Comparison of ENCODE assay signal across 8 cellular contexts in genomic region chr19:46785054-46785979, GRCh38. TPM values are rescaled to one million over a fixed set of nuclear protein-coding genes. Genes with fewer than 3 reads are reported as not detected.
A peak's percentile ranks its signal among the peaks of the same experiment; 100 is the strongest.
DNase-seq lines count a peak whose midpoint lies in the region; ATAC-seq and TF ChIP-seq lines count a peak whose summit lies in the region.

No MANE protein-coding gene starts in this region.

- H3K4me1 ChIP-seq in OCI-LY7 (ENCODE audit: insufficient read depth, low read length, poor library complexity, severe bottlenecking) (peaks cover 24% of the 10 kb centered on the region), ovary (ENCODE audit: insufficient read depth) (peaks cover 20% of the 10 kb centered on the region)

- H3K27ac ChIP-seq in OCI-LY7 (ENCODE audit: low read depth, low read length, poor library complexity, severe bottlenecking) (peak overlapping the region; percentile 90), ovary (peak overlapping the region in 1 of 2 donors; percentile 90)

- TSS peak; percentile 82 for BruUV-seq in OCI-LY7 (replicated peaks; lab: Mats Ljungman, UMichigan)

- no peaks in the 10 kb centered on the region for H3K27me3 ChIP-seq in ovary

- peaks cover 21% of the 10 kb centered on the region for H3K4me1 Mint-ChIP-seq in endothelial cell (ENCODE audit: unreplicated experiment)

- intact Hi-C loops in OCI-LY7 (cut with micrococcal nuclease; ENCODE audit: unreplicated experiment) = loop anchor here (5.0 kb wide), 1 partner anchor 68 kb away; the partner anchor contains the start of gene PRKD2
- intact Hi-C loops in ovary (cut with DNase I) = no loop called here

- H3K9me3 ChIP-seq in OCI-LY7 (ENCODE audit: low read length) (no peaks in the 10 kb centered on the region), ovary (no peaks in the 10 kb centered on the region)

- peaks cover 12% of the 10 kb centered on the region; the same call in 1 of the 2 replicates for H4K20me1 ChIP-seq in OCI-LY7 (ENCODE audit: insufficient read depth, low read length)

- H3K36me3 ChIP-seq in OCI-LY7 (ENCODE audit: insufficient read depth, low read length) (peaks cover 76% of the 10 kb centered on the region), ovary (no peaks in the 10 kb centered on the region)

- peaks cover 74% of the 10 kb centered on the region for H3K79me2 ChIP-seq in OCI-LY7 (ENCODE audit: insufficient read depth, low read depth, low read length)

- no peak for TF ChIP-seq POLR2A in ovary (IDR thresholded peaks at IDR 0.05)

- no peaks in the 10 kb centered on the region for H3K9me3 Mint-ChIP-seq in endothelial cell (ENCODE audit: unreplicated experiment)

- no peak for ATAC-seq in GM21360 (IDR thresholded peaks at IDR 0.05; ENCODE audit: unreplicated experiment)
- ATAC-seq in GM18870 (IDR thresholded peaks at IDR 0.05; ENCODE audit: unreplicated experiment) = no peak
- no peak for ATAC-seq in GM19463 (IDR thresholded peaks at IDR 0.05; ENCODE audit: unreplicated experiment)
- ATAC-seq in HG03045 (IDR thresholded peaks at IDR 0.05; ENCODE audit: unreplicated experiment) = no peak

- WGBS in ovary, 3 donors = 36 to 49% (median 48%) methylated on average over 19 of the region's 19 CpGs

- POLR2A ChIA-PET in OCI-LY7 (lab: Charles Lee) = interaction anchor here (0.5 to 1.1 kb wide), 5 partner anchors 36 to 1525 kb away, joined by 3 to 4 read pairs (median 3); partner anchors contain the start of gene ZC3H4

- peak; percentile 59 for DNase-seq in EH (ENCODE audit: low read depth)
- peak; percentile 29 for DNase-seq in OCI-LY7 (ENCODE audit: low spot score)
- no peak for DNase-seq in endothelial cell (ENCODE audit: low spot score)
- DNase-seq in ovary = no peak

- peaks cover 13% of the 10 kb centered on the region for H3K36me3 Mint-ChIP-seq in endothelial cell (ENCODE audit: low read depth, unreplicated experiment)

- TF ChIP-seq EP300 in ovary (IDR thresholded peaks at IDR 0.05) = no peak

- no peak overlapping the region for H2AFZ ChIP-seq in OCI-LY7 (ENCODE audit: low read length)

- TF ChIP-seq CTCF in OCI-LY7 (conservative IDR thresholded peaks at IDR 0.05; ENCODE audit: low read length) (no peak), endothelial cell (IDR thresholded peaks at IDR 0.05; ENCODE audit: unreplicated experiment) (no peak), ovary (IDR thresholded peaks at IDR 0.05) (no peak)

- H3K27me3 Mint-ChIP-seq in endothelial cell (ENCODE audit: unreplicated experiment) = peaks cover 9% of the 10 kb centered on the region

- peak overlapping the region; percentile 94 for H3K4me3 Mint-ChIP-seq in endothelial cell (ENCODE audit: unreplicated experiment)

- H3K4me2 ChIP-seq in OCI-LY7 (ENCODE audit: low read length) = peak overlapping the region; percentile 74

- H3K4me3 ChIP-seq in OCI-LY7 (ENCODE audit: low read depth, low read length, poor library complexity, severe bottlenecking) = peak overlapping the region; percentile 87
- peak overlapping the region; percentile 92 for H3K4me3 ChIP-seq in ovary

- CTCF ChIA-PET in OCI-LY7 (lab: Charles Lee; ENCODE audit: unreplicated experiment) = interaction anchor here (0.6 to 1.0 kb wide), 2 partner anchors 27 to 55 kb away, joined by 3 read pairs; no protein-coding TSS in a partner anchor

- H3K9me2 ChIP-seq in OCI-LY7 (ENCODE audit: insufficient read depth, low read length) = no peaks in the 10 kb centered on the region

- peak overlapping the region; percentile 80 for H3K27ac Mint-ChIP-seq in endothelial cell (ENCODE audit: unreplicated experiment)

RNA-seq across cellular contexts. Expression of gene SLC1A5, which starts 3.1 kb away (rescaled TPM):
- total RNA-seq in OCI-LY7 (2014; rRNA removed; shearing (Covaris generic)) = 111 and 145 TPM in 2 replicates
- total RNA-seq in OCI-LY7 (2022) = 161 and 167 TPM in 2 replicates
- total RNA-seq in endothelial cell (ENCODE audit: unreplicated experiment) = 62.6 TPM
- total RNA-seq in ovary = 100 to 1,000 TPM in 1 of 7 donors, 10 to 100 TPM in 6; 42.4 to 339 (median 65.1) TPM
- 10 to 100 TPM; 26.8 to 47.9 TPM for polyA plus RNA-seq in ovary

RNA-seq across cellular contexts. Expression of gene STRN4, which starts 39.1 kb away (rescaled TPM):
- 77.8 and 115 TPM in 2 replicates for total RNA-seq in OCI-LY7 (2014; rRNA removed; shearing (Covaris generic))
- total RNA-seq in OCI-LY7 (2022) (68.0 and 77.3 TPM in 2 replicates), endothelial cell (ENCODE audit: unreplicated experiment) (111 TPM), ovary (10 to 100 TPM; 37.3 to 85.3 (median 59.1) TPM)
- polyA plus RNA-seq in ovary = 10 to 100 TPM; 34.8 to 59.3 TPM

RNA-seq across cellular contexts. Expression of gene FKRP, which starts 39.5 kb away (rescaled TPM):
- total RNA-seq in OCI-LY7 (2014; rRNA removed; shearing (Covaris generic)) = 15.5 and 24.6 TPM in 2 replicates
- total RNA-seq in OCI-LY7 (2022) (18.9 and 26.6 TPM in 2 replicates), endothelial cell (ENCODE audit: unreplicated experiment) (22.7 TPM), ovary (10 to 100 TPM; 10.9 to 24.4 (median 19.0) TPM)
- 10 to 100 TPM; 10.7 to 12.0 TPM for polyA plus RNA-seq in ovary

Comparison
In these comparisons a context has a peak if more than half of its experiments do, and no peak if none do; other contexts are left out.
1. DNase-seq: peak in EH (single experiment) and OCI-LY7 (single experiment); none in endothelial cell (single experiment) and ovary (0 of 5).